14 cellular contexts compared by ENCODE assay signal in genomic region chrX:149587359-149587758, GRCh38. TPM values are rescaled to one million over a fixed set of nuclear protein-coding genes. Genes with fewer than 3 reads are reported as not detected.
"Had no signal": no experiment of that assay in that cellular context is flagged by ENCODE, and none has a peak within 500 bp of the region (broad histone marks: within the 10 kb centered on the region; RNA-seq: fewer than 3 reads in every experiment).

Gene MAGEA9B, minus strand, starts transcription at chrX:149587459. Its CDS starts 4,280 bp downstream, at chrX:149583179.

RNA-seq across cellular contexts. Expression of gene MAGEA9B, which starts in this region (rescaled TPM):
- total RNA-seq: activated B cell treated with CpG ODN at 0.5 μM for 24 hours; activated CD4-positive, alpha-beta memory T cell treated with anti-CD3 and anti-CD28 coated beads for 36 hours; activated CD4-positive, alpha-beta memory T cell treated with anti-CD3 and anti-CD28 coated beads, Interleukin-2, amount 10 ng/mL, durations not matched to agents 7 days and 5 days; activated CD4-positive, alpha-beta T cell treated with anti-CD3 and anti-CD28 coated beads for 36 hours; activated CD4-positive, alpha-beta T cell treated with anti-CD3 and anti-CD28 coated beads, Interleukin-2, amount 10 ng/mL, durations not matched to agents 24 days and 14 days; activated CD4-positive, alpha-beta T cell treated with anti-CD3 and anti-CD28 coated beads, Interleukin-2, amount 10 ng/mL, durations not matched to agents 7 days and 5 days; activated CD8-positive, alpha-beta memory T cell treated with anti-CD3 and anti-CD28 coated beads for 36 hours; activated CD8-positive, alpha-beta memory T cell treated with anti-CD3 and anti-CD28 coated beads, Interleukin-2, amount 10 ng/mL, durations not matched to agents 7 days and 5 days; activated CD8-positive, alpha-beta T cell treated with anti-CD3 and anti-CD28 coated beads for 36 hours; activated CD8-positive, alpha-beta T cell treated with anti-CD3 and anti-CD28 coated beads, Interleukin-2, amount 10 ng/mL, durations not matched to agents 7 days and 5 days; T-cell; T-helper 1 cell treated with Interleukin-12 subunit alpha and Interleukin-12 subunit beta and Interleukin-4 antibody, amounts not matched to agents 30 ng/mL and 1 ng/mL, for 36 hours; T-helper 17 cell; T-helper 2 cell treated with Interferon-gamma antibody and Interleukin-4, amounts not matched to agents 100 ng/mL and 5 ng/mL, for 36 hours had no signal
